ENCODE assay signal across 13 cellular contexts in the genomic region with DNA sequence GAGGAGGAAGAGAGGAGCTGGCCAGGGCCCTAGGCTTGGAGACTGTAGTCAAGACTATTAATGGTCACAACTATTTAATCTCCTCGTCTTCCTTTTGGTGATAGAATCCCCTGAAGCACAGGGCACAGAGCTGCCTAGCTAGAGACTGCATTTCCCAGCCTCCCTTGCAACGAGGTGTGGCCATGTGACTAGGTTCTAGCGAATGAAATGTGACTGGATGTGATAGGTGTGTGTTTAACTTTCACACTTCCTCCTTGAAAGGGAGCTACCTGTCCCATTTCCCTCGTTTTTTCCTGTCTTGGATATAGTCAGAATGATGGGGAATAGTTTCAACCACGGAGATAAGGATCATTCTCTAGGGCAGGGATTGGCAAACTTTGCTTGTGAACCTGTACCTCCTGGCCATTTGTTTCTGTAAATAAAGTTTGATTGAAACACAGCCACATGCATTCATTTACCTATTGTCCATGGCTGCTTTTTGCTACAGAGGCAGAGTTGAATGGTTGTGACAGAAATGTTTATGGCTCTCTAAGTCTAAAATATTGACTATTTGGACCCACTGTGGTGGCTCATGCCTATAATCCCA.
"Had no signal": no experiment of that assay in that cellular context is flagged by ENCODE, and none has a peak within 500 bp of the region (broad histone marks: within the 10 kb centered on the region; RNA-seq: fewer than 3 reads in every experiment).

No MANE protein-coding gene starts in this region.

- H3K36me3 Mint-ChIP-seq: activated naive CD4-positive, alpha-beta T cell treated with anti-CD3 and anti-CD28 coated beads, Interleukin-2, amount 10 ng/mL, durations not matched to agents 7 days and 5 days; natural killer cell treated with Interleukin-12 subunit alpha and Interleukin-12 subunit beta and Interleukin-15 and Interleukin-18, amount 100 ng/mL, for 72 hours had no signal

- H3K27ac Mint-ChIP-seq: activated naive CD4-positive, alpha-beta T cell treated with anti-CD3 and anti-CD28 coated beads, Interleukin-2, amount 10 ng/mL, durations not matched to agents 7 days and 5 days; activated T-helper 17 cell treated with anti-CD3 and anti-CD28 coated beads, Interleukin-2, amount 50 U/mL, for 72 hours; natural killer cell treated with Interleukin-12 subunit alpha and Interleukin-12 subunit beta and Interleukin-15 and Interleukin-18, amount 100 ng/mL, for 72 hours had no signal

- H3K27ac ChIP-seq: cardiac muscle cell, transverse colon had no signal

- H3K4me3 Mint-ChIP-seq: activated naive CD4-positive, alpha-beta T cell treated with anti-CD3 and anti-CD28 coated beads, Interleukin-2, amount 10 ng/mL, durations not matched to agents 7 days and 5 days; activated T-helper 17 cell treated with anti-CD3 and anti-CD28 coated beads, Interleukin-2, amount 50 U/mL, for 72 hours; natural killer cell treated with Interleukin-12 subunit alpha and Interleukin-12 subunit beta and Interleukin-15 and Interleukin-18, amount 100 ng/mL, for 72 hours had no signal

- H3K36me3 ChIP-seq: cardiac muscle cell, transverse colon had no signal

- H3K4me1 Mint-ChIP-seq: activated naive CD4-positive, alpha-beta T cell treated with anti-CD3 and anti-CD28 coated beads, Interleukin-2, amount 10 ng/mL, durations not matched to agents 7 days and 5 days; activated T-helper 17 cell treated with anti-CD3 and anti-CD28 coated beads, Interleukin-2, amount 50 U/mL, for 72 hours had no signal

- DNase-seq: activated CD4-positive, alpha-beta T cell treated with anti-CD3 and anti-CD28 coated beads, Interleukin-2, amount 50 U/mL, for 4 hours; activated naive CD4-positive, alpha-beta T cell treated with anti-CD3 and anti-CD28 coated beads, Interleukin-2, amount 10 ng/mL, durations not matched to agents 7 days and 5 days; mesenchymal stem cell; retina; stimulated activated CD4-positive, alpha-beta T cell treated with anti-CD3 and anti-CD28 coated beads, Interleukin-4, amount 100 ng/mL, for 24 hours; stimulated activated naive CD4-positive, alpha-beta T cell treated with Interleukin-2 at 50 U/mL for 16 hours; transverse colon had no signal

- H3K9me3 Mint-ChIP-seq: activated naive CD4-positive, alpha-beta T cell treated with anti-CD3 and anti-CD28 coated beads, Interleukin-2, amount 10 ng/mL, durations not matched to agents 7 days and 5 days; natural killer cell treated with Interleukin-12 subunit alpha and Interleukin-12 subunit beta and Interleukin-15 and Interleukin-18, amount 100 ng/mL, for 72 hours had no signal

- H3K4me1 ChIP-seq: transverse colon had no signal

- H3K4me3 ChIP-seq: cardiac muscle cell, transverse colon had no signal

- FAIRE-seq: colon had no signal

- ATAC-seq: activated CD4-positive, CD25-positive, alpha-beta regulatory T cell treated with anti-CD3 and anti-CD28 coated beads, Interleukin-2, amount 50 U/mL, for 24 hours; activated T-helper 17 cell treated with anti-CD3 and anti-CD28 coated beads, Interleukin-2, amount 50 U/mL, for 72 hours; esophagus mucosa; natural killer cell treated with Interleukin-12 subunit alpha and Interleukin-12 subunit beta and Interleukin-15 and Interleukin-18, amount 100 ng/mL, for 72 hours had no signal

- H3K9me3 ChIP-seq: transverse colon had no signal

- H3K27me3 ChIP-seq: transverse colon had no signal
